Comparison of ENCODE assay signal across 17 cellular contexts in the genomic region with DNA sequence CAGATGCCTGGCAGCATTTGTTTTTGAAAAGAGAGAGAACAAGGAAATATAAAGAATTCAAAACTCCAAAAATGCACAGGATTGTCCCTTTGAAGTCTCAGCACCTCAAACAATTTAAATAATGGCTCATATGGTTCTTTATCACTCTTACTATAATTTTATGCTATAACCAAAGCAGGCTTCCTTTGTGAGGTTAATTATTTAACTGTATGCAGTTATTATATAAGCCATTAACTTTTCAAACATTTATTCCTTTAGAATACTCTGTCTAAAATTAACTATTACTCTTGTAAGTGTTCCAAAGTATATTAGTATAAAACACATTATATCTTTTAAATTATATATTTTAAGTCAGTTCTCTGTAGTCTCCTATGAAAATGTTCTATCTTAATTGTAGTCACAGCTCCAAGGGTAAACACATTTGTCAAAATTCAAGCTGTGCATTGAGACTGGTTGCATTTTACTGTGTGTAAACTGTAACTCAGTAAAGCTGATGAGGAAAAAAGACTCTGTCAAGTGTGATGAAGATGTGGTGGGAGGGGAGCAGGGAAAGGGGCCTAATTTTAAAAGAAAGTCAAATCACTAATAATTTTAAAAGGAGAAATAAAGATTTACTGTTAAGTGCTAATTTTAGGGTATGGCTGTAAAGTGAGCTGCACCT. TPM values are rescaled to one million over a fixed set of nuclear protein-coding genes. Genes with fewer than 3 reads are reported as not detected.
DNase-seq lines count a peak whose midpoint lies in the region; ATAC-seq, FAIRE-seq and TF ChIP-seq lines count a peak whose summit lies in the region.
"Had no signal": no experiment of that assay in that cellular context is flagged by ENCODE, and none has a peak within 500 bp of the region (broad histone marks: within the 10 kb centered on the region; RNA-seq: fewer than 3 reads in every experiment).

No MANE protein-coding gene starts in this region.

- intact Hi-C loops in left colon (cut with DNase I, micrococcal nuclease), result no loop called here

- no peaks in the 10 kb centered on the region for H3K27me3 Mint-ChIP-seq in endothelial cell (ENCODE audit: unreplicated experiment)

- in situ Hi-C loops in GM13977 (cut with MboI; ENCODE audit: low pct_unique_long_range_greater_than_20kb, low sequenced_read_pairs, unreplicated experiment), result no loop called here

- DNase-seq in GM18507 (ENCODE audit: extremely low spot score, insufficient read length, low read depth), result no peak
- DNase-seq in NCI-H2081 (lab: John Stamatoyannopoulos, UW), result peak; percentile 22 to 83
- DNase-seq in left colon, result no peak
- no peak for DNase-seq in GM13977 (ENCODE audit: low spot score)
- no peak for DNase-seq in endothelial cell (ENCODE audit: low spot score)
- no peak for DNase-seq in NCI-H1694 (lab: John Stamatoyannopoulos, UW)
- DNase-seq in HCEC 1CT, result no peak
- DNase-seq: Calu3; MG63; NCI-H1105; NCI-H2227 treated with DMSO at 0.1 percent for 48 hours; NCI-H524 treated with DMSO at 0.1 percent for 48 hours; NK-92 treated with Interleukin-12 subunit alpha and Interleukin-12 subunit beta, amount 100 ng/mL, for 24 hours; PC-3 had no signal

- FAIRE-seq in GM18507 (lab: Jason Lieb, UNC), result peak; percentile 5
- FAIRE-seq: GM12878 had no signal

- H3K36me3 Mint-ChIP-seq in endothelial cell (ENCODE audit: low read depth, unreplicated experiment), result no peaks in the 10 kb centered on the region

- no peaks in the 10 kb centered on the region for H3K9me3 Mint-ChIP-seq in endothelial cell (ENCODE audit: unreplicated experiment)

- no peak overlapping the region for H3K27ac Mint-ChIP-seq in endothelial cell (ENCODE audit: unreplicated experiment)
- H3K27ac Mint-ChIP-seq: CD14-positive monocyte had no signal

- ATAC-seq in GM21786 (IDR thresholded peaks at IDR 0.05; ENCODE audit: unreplicated experiment), result peak; percentile 71
- ATAC-seq in left colon, result peak; percentile 61
- ATAC-seq: GM12878, PC-3 had no signal

- H3K4me1 Mint-ChIP-seq in endothelial cell (ENCODE audit: unreplicated experiment), result no peaks in the 10 kb centered on the region

- TF ChIP-seq CTCF in GM13977 (IDR thresholded peaks at IDR 0.05; ENCODE audit: extremely low read depth, insufficient read depth, missing control alignments) (no peak), endothelial cell (IDR thresholded peaks at IDR 0.05; ENCODE audit: unreplicated experiment) (no peak)

- H3K4me3 Mint-ChIP-seq in endothelial cell (ENCODE audit: unreplicated experiment), result no peak overlapping the region
- H3K4me3 Mint-ChIP-seq: CD14-positive monocyte had no signal

RNA-seq across cellular contexts. Expression of a gene that starts 20.0 kb away (rescaled TPM):
- 10 to 100 TPM; 33.5 to 36.4 TPM for total RNA-seq in left colon
- 294 TPM for total RNA-seq in endothelial cell (ENCODE audit: unreplicated experiment)

Comparison
In these comparisons a context has a peak if more than half of its experiments do, and no peak if none do; other contexts are left out.
1. DNase-seq: peak in NCI-H2081 (2 of 2); none in GM18507 (single experiment), left colon (0 of 2), GM13977 (single experiment), endothelial cell (single experiment), NCI-H1694 (single experiment) and HCEC 1CT (single experiment).